In genomic region chr5:115531787-115532367, GRCh38 we compare ENCODE assay signal across 24 cellular contexts. TPM values are rescaled to one million over a fixed set of nuclear protein-coding genes. Genes with fewer than 3 reads are reported as not detected.
DNase-seq lines count a peak whose midpoint lies in the region; ATAC-seq, FAIRE-seq and TF ChIP-seq lines count a peak whose summit lies in the region.
"Had no signal": no experiment of that assay in that cellular context is flagged by ENCODE, and none has a peak within 500 bp of the region (broad histone marks: within the 10 kb centered on the region; RNA-seq: fewer than 3 reads in every experiment).

No MANE protein-coding gene starts in this region.

- RAD21 ChIA-PET in GM12878 (lab: Charles Lee; ENCODE audit: unreplicated experiment): interaction anchor here (2.4 to 3.2 kb wide), 2 partner anchors 8 to 11 kb away, joined by 5 to 18 read pairs; no protein-coding TSS in a partner anchor

- CTCF ChIA-PET in GM12878 (lab: Yijun Ruan, JAX): interaction anchor here (1.0 to 1.6 kb wide), 4 partner anchors 8 to 222 kb away, joined by 4 to 5 read pairs (median 4); no protein-coding TSS in a partner anchor

- POLR2A ChIA-PET in GM12878 (lab: Charles Lee): interaction anchor here (0.6 to 1.6 kb wide), 3 partner anchors 11 to 93 kb away, joined by 3 to 4 read pairs (median 4); no protein-coding TSS in a partner anchor

- H3K36me3 Mint-ChIP-seq in CD14-positive monocyte (peaks cover 52 to 64% of the 10 kb centered on the region in 2 donors), IgD-negative memory B cell (peaks cover 10% of the 10 kb centered on the region), osteocyte (ENCODE audit: unreplicated experiment) (peaks cover 45% of the 10 kb centered on the region)

- ATAC-seq in GM12878: peak; percentile 17
- ATAC-seq in mucosa of descending colon: peak; percentile 60
- ATAC-seq in HG03520 (IDR thresholded peaks at IDR 0.05; ENCODE audit: unreplicated experiment): no peak
- no peak for ATAC-seq in GM18520 (IDR thresholded peaks at IDR 0.05; ENCODE audit: unreplicated experiment)
- no peak for ATAC-seq in HG03139 (IDR thresholded peaks at IDR 0.05; ENCODE audit: unreplicated experiment)
- ATAC-seq: activated naive CD4-positive, alpha-beta T cell treated with anti-CD3 and anti-CD28 coated beads, Interleukin-2, amount 50 U/mL, for 72 hours; activated T-cell treated with anti-CD3 and anti-CD28 coated beads, Interleukin-2, amount 50 U/mL, for 4 hours; esophagus mucosa; HCT116 had no signal

- SMC1A ChIA-PET in GM12878 (lab: Charles Lee; ENCODE audit: uncharacterized antibody, unreplicated experiment): interaction anchor here (0.7 to 2.6 kb wide), 6 partner anchors 10 to 222 kb away, joined by 3 to 17 read pairs (median 4); partner anchors contain the start of gene FEM1C

- no peak overlapping the region for H3K9ac ChIP-seq in GM12878 (ENCODE audit: control insufficient read depth, insufficient read depth, low read length)

- TF ChIP-seq RAD21 in GM12878 (IDR thresholded peaks at IDR 0.05; ENCODE audit: insufficient read depth, low read depth, low read length): no peak

- H3K27me3 ChIP-seq in GM12878 (replicated peaks in 1 of 2; ENCODE audit: control insufficient read depth in 2 of 2, insufficient read depth in 2 of 2, low read length in 1 of 2): no peaks in the 10 kb centered on the region

- H3K36me3 ChIP-seq in GM12878 (ENCODE audit: control insufficient read depth in 2 of 2, insufficient read depth in 2 of 2, low read length in 1 of 2) (peaks cover 0 to 12% of the 10 kb centered on the region in 2 experiments; a peak in 1 of 4 replicates), mucosa of descending colon (ENCODE audit: low read depth) (no peaks in the 10 kb centered on the region)
- H3K36me3 ChIP-seq: lower lobe of right lung, prostate gland had no signal

- no peak for TF ChIP-seq EP300 in GM12878 (IDR thresholded peaks at IDR 0.05; ENCODE audit: borderline replicate concordance in 1 of 2, control insufficient read depth in 1 of 2, low read depth in 2 of 2, low read length in 2 of 2)

- no peaks in the 10 kb centered on the region for H3K4me1 ChIP-seq in GM12878 (ENCODE audit: control insufficient read depth, insufficient read depth, low read length)
- H3K4me1 ChIP-seq in mucosa of descending colon (ENCODE audit: low read depth): peaks cover 34% of the 10 kb centered on the region
- H3K4me1 ChIP-seq: prostate gland had no signal

- H3K27me3 Mint-ChIP-seq in CD14-positive monocyte (ENCODE audit: low read depth in 3 of 3) (no peaks in the 10 kb centered on the region), IgD-negative memory B cell (no peaks in the 10 kb centered on the region), osteocyte (ENCODE audit: unreplicated experiment) (no peaks in the 10 kb centered on the region)
- H3K27me3 Mint-ChIP-seq: activated CD4-positive, alpha-beta memory T cell treated with anti-CD3 and anti-CD28 coated beads for 36 hours; naive B cell had no signal

- no peaks in the 10 kb centered on the region; the same call in 1 of the 2 replicates for H4K20me1 ChIP-seq in GM12878 (ENCODE audit: control insufficient read depth, insufficient read depth)

- TF ChIP-seq CTCF in CD14-positive monocyte (IDR thresholded peaks at IDR 0.05): no peak
- no peak for TF ChIP-seq CTCF in GM12878 (IDR thresholded peaks at IDR 0.05 in 2 of 3, conservative IDR thresholded peaks at IDR 0.05 in 1 of 3; ENCODE audit: control insufficient read depth in 2 of 3, extremely low read depth in 1 of 3, insufficient read depth in 1 of 3, low read depth in 3 of 3, low read length in 3 of 3)
- no peak for TF ChIP-seq CTCF in mucosa of descending colon (IDR thresholded peaks at IDR 0.05)
- no peak for TF ChIP-seq CTCF in osteocyte (IDR thresholded peaks at IDR 0.05)

- H3K9me3 ChIP-seq in GM12878 (replicated peaks; ENCODE audit: control insufficient read depth, insufficient read depth, low read length): peaks cover 7% of the 10 kb centered on the region
- no peaks in the 10 kb centered on the region for H3K9me3 ChIP-seq in mucosa of descending colon
- H3K9me3 ChIP-seq: prostate gland had no signal

- BruUV-seq in GM12878 (replicated peaks; lab: Mats Ljungman, UMichigan): no TSS peak

- H3K4me3 ChIP-seq in GM12878 (no peak overlapping the region), mucosa of descending colon (no peak overlapping the region)
- H3K4me3 ChIP-seq: lower lobe of right lung, prostate gland had no signal

- peaks cover 95% of the 10 kb centered on the region for H3K79me2 ChIP-seq in GM12878 (ENCODE audit: control insufficient read depth, insufficient read depth, low read length)

- intact Hi-C loops in CD14-positive monocyte (cut with micrococcal nuclease) (loop anchor here in 1 of 2 donors (10.0 kb wide), 1 partner anchor 53 kb away; no protein-coding TSS in a partner anchor), GM12878 (cut with micrococcal nuclease; ENCODE audit: unreplicated experiment) (no loop called here), mucosa of descending colon (cut with DNase I, micrococcal nuclease) (loop anchor here in 1 of 2 donors (10.0 kb wide), 1 partner anchor 107 kb away; no protein-coding TSS in a partner anchor)

- no peak for TF ChIP-seq POLR2A in GM12878 (IDR thresholded peaks at IDR 0.05; ENCODE audit: low read depth, low read length)

- WGBS in GM12878 (ENCODE audit: insufficient coverage, insufficient replicate concordance, low lambda C conversion rate, missing lambda C conversion rate): 100% methylated on average over 1 of the region's 1 CpG

- H3K4me2 ChIP-seq in GM12878 (ENCODE audit: control insufficient read depth, insufficient read depth): peak overlapping the region; percentile 20; the same call in 1 of the 2 replicates

- no peak overlapping the region for H3K27ac ChIP-seq in GM12878 (ENCODE audit: control insufficient read depth, insufficient read depth)
- H3K27ac ChIP-seq: lower lobe of right lung, prostate gland, VCaP had no signal

- H3K9me3 Mint-ChIP-seq in CD14-positive monocyte (peaks cover 6 to 12% (median 8%) of the 10 kb centered on the region in 7 donors), IgD-negative memory B cell (peaks cover 0 to 3% (median 0%) of the 10 kb centered on the region in 3 donors), osteocyte (ENCODE audit: unreplicated experiment) (peaks cover 7% of the 10 kb centered on the region)
- H3K9me3 Mint-ChIP-seq: activated CD4-positive, alpha-beta memory T cell treated with anti-CD3 and anti-CD28 coated beads for 36 hours; activated naive CD4-positive, alpha-beta T cell treated with anti-CD3 and anti-CD28 coated beads, Interleukin-2, amount 50 U/mL, for 72 hours; activated T-cell treated with anti-CD3 and anti-CD28 coated beads, Interleukin-2, amount 50 U/mL, for 4 hours had no signal

- DNase-seq in CD14-positive monocyte (ENCODE audit: low spot score) (no peak), GM12878 (ENCODE audit: low read depth, low spot score) (no peak), mucosa of descending colon (no peak), osteocyte (ENCODE audit: extremely low spot score, unreplicated experiment) (no peak)
- DNase-seq: activated CD4-positive, alpha-beta memory T cell treated with anti-CD3 and anti-CD28 coated beads for 36 hours; activated T-cell treated with anti-CD3 and anti-CD28 coated beads, Interleukin-2, amount 50 U/mL, for 4 hours; glutamatergic neuron; lower lobe of right lung; naive B cell; NCI-H1436 treated with DMSO at 0.1 percent for 48 hours; NCI-H345; NK-92 treated with Interleukin-12 subunit alpha and Interleukin-12 subunit beta, amount 100 ng/mL, for 24 hours; stimulated activated CD4-positive, alpha-beta T cell treated with anti-CD3 and anti-CD28 coated beads, Interleukin-4, amount 100 ng/mL, for 24 hours; T-helper 1 cell had no signal

- in situ Hi-C loops in GM12878 (cut with MboI): no loop called here

- H3K4me1 Mint-ChIP-seq in CD14-positive monocyte: peaks cover 39% of the 10 kb centered on the region
- H3K4me1 Mint-ChIP-seq in IgD-negative memory B cell: peaks cover 44 to 66% (median 56%) of the 10 kb centered on the region in 3 donors
- H3K4me1 Mint-ChIP-seq in osteocyte (ENCODE audit: unreplicated experiment): peaks cover 67% of the 10 kb centered on the region

- FAIRE-seq in GM12878 (lab: Jason Lieb, UNC): peak; percentile 7
- FAIRE-seq: small intestine had no signal

- H3K4me3 Mint-ChIP-seq in CD14-positive monocyte (peak overlapping the region in 1 of 2 donors; percentile 28), IgD-negative memory B cell (no peak overlapping the region), osteocyte (ENCODE audit: unreplicated experiment) (no peak overlapping the region)
- H3K4me3 Mint-ChIP-seq: activated CD4-positive, alpha-beta memory T cell treated with anti-CD3 and anti-CD28 coated beads for 36 hours; activated T-cell treated with anti-CD3 and anti-CD28 coated beads, Interleukin-2, amount 50 U/mL, for 4 hours had no signal

- peak overlapping the region in 4 of 7 donors; percentile 22 to 75 (median 51) for H3K27ac Mint-ChIP-seq in CD14-positive monocyte
- peak overlapping the region in 2 of 3 donors; percentile 2 to 6 for H3K27ac Mint-ChIP-seq in IgD-negative memory B cell
- H3K27ac Mint-ChIP-seq in osteocyte (ENCODE audit: unreplicated experiment): no peak overlapping the region
- H3K27ac Mint-ChIP-seq: activated CD4-positive, alpha-beta memory T cell treated with anti-CD3 and anti-CD28 coated beads for 36 hours; activated naive CD4-positive, alpha-beta T cell treated with anti-CD3 and anti-CD28 coated beads, Interleukin-2, amount 50 U/mL, for 72 hours had no signal

- H2AFZ ChIP-seq in GM12878 (ENCODE audit: control insufficient read depth, low read depth, low read length): no peak overlapping the region

RNA-seq across cellular contexts. Expression of gene FEM1C, which starts 12.7 kb away (rescaled TPM):
- 1 to 10 TPM; 2.5 to 2.6 TPM for polyA plus RNA-seq in CD14-positive monocyte
- 2.9 TPM for polyA plus RNA-seq in IgD-negative memory B cell
- 26.1 and 26.4 TPM in 2 replicates for total RNA-seq in GM12878 (2013; cell fraction: nucleolus; rRNA removed)
- total RNA-seq in GM12878 (2014; rRNA removed): 9.8 and 11.6 TPM in 2 replicates
- 8.2 and 8.5 TPM in 2 replicates for total RNA-seq in GM12878 (2014; rRNA removed; fragmentation: Illumina TruSeq; extraction: Trizol)
- 10.3 and 10.9 TPM in 2 replicates for total RNA-seq in GM12878 (2021)
- polyA plus RNA-seq in GM12878 (2011; ENCODE audit: low read depth): 6.6 TPM
- 15.6 and 20.1 TPM in 2 replicates for polyA plus RNA-seq in GM12878 (2011; rRNA removed)
- 4.9 and 7.5 TPM in 2 replicates for polyA plus RNA-seq in GM12878 (2011; cell fraction: cytosol; rRNA removed)
- 4.7 and 5.6 TPM in 2 replicates for polyA plus RNA-seq in GM12878 (2011; cell fraction: nucleus; rRNA removed)
- polyA plus RNA-seq in GM12878 (2012): 10.1 and 11.3 TPM in 2 replicates
- polyA plus RNA-seq in GM12878 (2014; fragmentation: Illumina TruSeq; extraction: Trizol): 8.9 and 10.7 TPM in 2 replicates
- 1 to 10 TPM; 1.9 to 7.1 TPM for polyA plus RNA-seq in GM12878 (2014; fragmentation: Nextera tagmentation; extraction: Ambion mirVana)
- 4.7 and 5.7 TPM in 2 replicates for polyA plus RNA-seq in GM12878 (2014; rRNA removed)
- polyA plus RNA-seq in GM12878 (2016; fragmentation: Nextera tagmentation; extraction: Ambion mirVana): 1 to 10 TPM; 7.2 to 7.4 TPM
- 17.5 and 24.4 TPM in 2 replicates for polyA minus RNA-seq in GM12878 (2011; rRNA and poly(A)+ RNA removed)
- 7.6 and 7.9 TPM in 2 replicates for polyA minus RNA-seq in GM12878 (2011; cell fraction: cytosol; rRNA and poly(A)+ RNA removed)
- 10.2 and 11.9 TPM in 2 replicates for polyA minus RNA-seq in GM12878 (2011; cell fraction: nucleus; rRNA and poly(A)+ RNA removed)
- 10 to 100 TPM; 31.1 to 37.7 (median 33.5) TPM for total RNA-seq in mucosa of descending colon
- total RNA-seq in osteocyte: 12.4 and 12.8 TPM in 2 replicates

Comparison
In these comparisons a context has a peak if more than half of its experiments do, and no peak if none do; other contexts are left out.
1. ATAC-seq: peak in GM12878 (single experiment) and mucosa of descending colon (single experiment); none in HG03520 (single experiment), GM18520 (single experiment) and HG03139 (single experiment).